Comparison of ENCODE assay signal across 1 cellular context in the genomic region with DNA sequence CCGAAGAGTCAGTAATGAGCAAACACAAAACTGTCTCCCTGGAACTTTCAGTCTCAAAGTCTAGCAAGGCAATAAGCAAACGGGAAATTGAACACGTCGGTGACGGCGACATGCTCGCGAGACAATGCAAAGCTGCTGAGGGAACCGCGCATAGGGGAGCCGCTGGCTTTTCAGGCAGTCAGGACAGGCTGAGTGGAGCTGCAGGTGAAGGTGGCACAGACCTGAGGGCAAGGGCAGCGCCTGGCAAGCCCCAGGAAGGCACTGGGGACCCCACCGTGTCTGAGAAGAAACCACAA.
TF ChIP-seq lines count a peak whose summit lies in the region.

No MANE protein-coding gene starts in this region.

TF ChIP-seq in K562, 482 proteins besides CTCF, POLR2A, EP300 and RAD21:
- TF ChIP-seq KDM5B (IDR thresholded peaks at IDR 0.05; ENCODE audit: insufficient replicate concordance, low read depth, low read length) (peak; percentile 12), NFIC (IDR thresholded peaks at IDR 0.05) (peak; percentile 4; the same call in 1 of the 2 replicates), POLR2G (IDR thresholded peaks at IDR 0.05; ENCODE audit: low read depth, low read length) (peak; percentile 51; the same call in 1 of the 2 replicates), RBM22 (IDR thresholded peaks at IDR 0.05; ENCODE audit: low read depth, low read length, poor library complexity, severe bottlenecking) (peak; percentile 36), THRAP3 (IDR thresholded peaks at IDR 0.05; ENCODE audit: borderline replicate concordance) (0 out of 2 replicates have a peak, but pooled peaks have one; percentile 84), YY1 (IDR thresholded peaks at IDR 0.05; ENCODE audit: borderline replicate concordance in 1 of 3, control insufficient read depth in 1 of 3, extremely low read depth in 1 of 3, insufficient read depth in 3 of 3, insufficient read length in 1 of 3, insufficient replicate concordance in 2 of 3, low read depth in 1 of 3, low read length in 2 of 3) (no peak)
- TF ChIP-seq, protein P1, sequence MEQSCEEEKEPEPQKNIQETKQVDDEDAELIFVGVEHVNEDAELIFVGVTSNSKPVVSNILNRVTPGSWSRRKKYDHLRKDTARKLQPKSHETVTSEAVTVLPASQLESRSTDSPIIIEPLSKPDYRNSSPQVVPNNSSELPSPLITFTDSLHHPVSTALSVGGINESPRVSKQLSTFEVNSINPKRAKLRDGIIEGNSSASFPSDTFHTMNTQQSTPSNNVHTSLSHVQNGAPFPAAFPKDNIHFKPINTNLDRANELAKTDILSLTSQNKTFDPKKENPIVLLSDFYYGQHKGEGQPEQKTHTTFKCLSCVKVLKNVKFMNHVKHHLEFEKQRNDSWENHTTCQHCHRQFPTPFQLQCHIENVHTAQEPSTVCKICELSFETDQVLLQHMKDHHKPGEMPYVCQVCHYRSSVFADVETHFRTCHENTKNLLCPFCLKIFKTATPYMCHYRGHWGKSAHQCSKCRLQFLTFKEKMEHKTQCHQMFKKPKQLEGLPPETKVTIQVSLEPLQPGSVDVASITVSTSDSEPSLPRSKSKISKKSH (CRISPR knock-in tag; IDR thresholded peaks at IDR 0.05) = no peak
- TF ChIP-seq, protein P2, sequence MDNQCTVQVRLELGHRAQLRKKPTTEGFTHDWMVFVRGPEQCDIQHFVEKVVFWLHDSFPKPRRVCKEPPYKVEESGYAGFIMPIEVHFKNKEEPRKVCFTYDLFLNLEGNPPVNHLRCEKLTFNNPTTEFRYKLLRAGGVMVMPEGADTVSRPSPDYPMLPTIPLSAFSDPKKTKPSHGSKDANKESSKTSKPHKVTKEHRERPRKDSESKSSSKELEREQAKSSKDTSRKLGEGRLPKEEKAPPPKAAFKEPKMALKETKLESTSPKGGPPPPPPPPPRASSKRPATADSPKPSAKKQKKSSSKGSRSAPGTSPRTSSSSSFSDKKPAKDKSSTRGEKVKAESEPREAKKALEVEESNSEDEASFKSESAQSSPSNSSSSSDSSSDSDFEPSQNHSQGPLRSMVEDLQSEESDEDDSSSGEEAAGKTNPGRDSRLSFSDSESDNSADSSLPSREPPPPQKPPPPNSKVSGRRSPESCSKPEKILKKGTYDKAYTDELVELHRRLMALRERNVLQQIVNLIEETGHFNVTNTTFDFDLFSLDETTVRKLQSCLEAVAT (IDR thresholded peaks at IDR 0.05) = peak in 1 of 2 experiments; percentile 96; a peak in 2 of 4 replicates
- TF ChIP-seq, protein P3, sequence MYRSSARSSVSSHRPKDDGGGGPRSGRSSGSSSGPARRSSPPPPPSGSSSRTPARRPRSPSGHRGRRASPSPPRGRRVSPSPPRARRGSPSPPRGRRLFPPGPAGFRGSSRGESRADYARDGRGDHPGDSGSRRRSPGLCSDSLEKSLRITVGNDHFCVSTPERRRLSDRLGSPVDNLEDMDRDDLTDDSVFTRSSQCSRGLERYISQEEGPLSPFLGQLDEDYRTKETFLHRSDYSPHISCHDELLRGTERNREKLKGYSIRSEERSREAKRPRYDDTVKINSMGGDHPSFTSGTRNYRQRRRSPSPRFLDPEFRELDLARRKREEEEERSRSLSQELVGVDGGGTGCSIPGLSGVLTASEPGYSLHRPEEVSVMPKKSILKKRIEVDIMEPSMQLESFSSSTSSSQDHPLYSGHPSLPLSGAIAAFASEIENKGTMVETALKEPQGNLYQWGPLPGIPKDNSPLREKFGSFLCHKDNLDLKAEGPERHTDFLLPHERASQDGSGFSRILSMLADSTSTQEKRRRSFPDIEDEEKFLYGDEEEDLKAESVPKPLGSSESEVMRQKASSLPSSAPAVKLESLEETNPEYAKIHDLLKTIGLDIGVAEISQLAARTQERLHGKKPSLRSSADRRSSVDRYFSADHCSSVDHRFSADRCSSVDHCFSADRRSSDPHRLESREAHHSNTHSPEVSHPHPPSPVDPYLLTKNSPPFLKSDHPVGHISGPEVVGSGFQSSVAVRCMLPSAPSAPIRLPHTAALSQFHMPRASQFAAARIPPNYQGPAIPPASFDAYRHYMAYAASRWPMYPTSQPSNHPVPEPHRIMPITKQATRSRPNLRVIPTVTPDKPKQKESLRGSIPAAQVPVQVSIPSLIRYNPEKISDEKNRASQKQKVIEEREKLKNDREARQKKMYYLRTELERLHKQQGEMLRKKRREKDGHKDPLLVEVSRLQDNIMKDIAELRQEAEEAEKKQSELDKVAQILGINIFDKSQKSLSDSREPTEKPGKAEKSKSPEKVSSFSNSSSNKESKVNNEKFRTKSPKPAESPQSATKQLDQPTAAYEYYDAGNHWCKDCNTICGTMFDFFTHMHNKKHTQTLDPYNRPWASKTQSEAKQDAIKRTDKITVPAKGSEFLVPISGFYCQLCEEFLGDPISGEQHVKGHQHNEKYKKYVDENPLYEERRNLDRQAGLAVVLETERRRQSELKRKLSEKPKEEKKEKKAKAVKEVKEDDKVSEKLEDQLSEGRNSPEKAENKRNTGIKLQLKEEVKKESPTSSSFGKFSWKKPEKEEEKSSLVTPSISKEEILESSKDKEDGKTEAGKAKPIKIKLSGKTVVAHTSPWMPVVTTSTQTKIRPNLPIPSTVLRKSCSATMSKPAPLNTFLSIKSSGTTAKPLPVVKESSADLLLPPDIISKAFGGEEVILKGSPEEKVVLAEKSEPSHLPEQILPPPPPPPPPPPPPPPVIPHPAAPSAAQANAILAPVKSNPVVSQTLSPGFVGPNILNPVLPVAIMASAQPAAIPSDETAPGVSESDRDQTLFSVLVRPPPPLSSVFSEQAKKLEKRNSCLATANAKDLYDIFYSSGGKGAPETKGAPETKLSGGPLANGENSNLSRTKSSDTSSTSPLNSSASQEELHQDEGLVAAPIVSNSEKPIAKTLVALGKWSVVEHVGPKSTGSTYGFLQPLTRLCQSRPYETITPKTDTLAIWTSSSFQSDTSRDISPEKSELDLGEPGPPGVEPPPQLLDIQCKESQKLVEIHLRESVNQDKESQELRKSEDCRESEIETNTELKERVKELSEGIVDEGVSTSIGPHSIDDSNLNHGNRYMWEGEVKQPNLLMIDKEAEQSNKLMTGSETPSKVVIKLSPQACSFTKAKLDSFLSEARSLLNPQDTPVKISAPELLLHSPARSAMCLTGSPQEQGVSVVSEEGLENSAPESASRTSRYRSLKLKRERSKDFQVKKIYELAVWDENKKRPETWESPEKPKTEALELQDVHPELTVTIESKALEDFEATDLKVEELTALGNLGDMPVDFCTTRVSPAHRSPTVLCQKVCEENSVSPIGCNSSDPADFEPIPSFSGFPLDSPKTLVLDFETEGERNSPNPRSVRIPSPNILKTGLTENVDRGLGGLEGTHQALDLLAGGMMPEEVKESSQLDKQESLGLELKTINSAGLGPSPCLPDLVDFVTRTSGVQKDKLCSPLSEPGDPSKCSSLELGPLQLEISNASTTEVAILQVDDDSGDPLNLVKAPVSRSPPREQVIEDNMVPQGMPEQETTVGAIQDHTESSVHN (IDR thresholded peaks at IDR 0.05; ENCODE audit: borderline replicate concordance in 1 of 2, low read depth in 1 of 2) = no peak
- TF ChIP-seq, protein P4, sequence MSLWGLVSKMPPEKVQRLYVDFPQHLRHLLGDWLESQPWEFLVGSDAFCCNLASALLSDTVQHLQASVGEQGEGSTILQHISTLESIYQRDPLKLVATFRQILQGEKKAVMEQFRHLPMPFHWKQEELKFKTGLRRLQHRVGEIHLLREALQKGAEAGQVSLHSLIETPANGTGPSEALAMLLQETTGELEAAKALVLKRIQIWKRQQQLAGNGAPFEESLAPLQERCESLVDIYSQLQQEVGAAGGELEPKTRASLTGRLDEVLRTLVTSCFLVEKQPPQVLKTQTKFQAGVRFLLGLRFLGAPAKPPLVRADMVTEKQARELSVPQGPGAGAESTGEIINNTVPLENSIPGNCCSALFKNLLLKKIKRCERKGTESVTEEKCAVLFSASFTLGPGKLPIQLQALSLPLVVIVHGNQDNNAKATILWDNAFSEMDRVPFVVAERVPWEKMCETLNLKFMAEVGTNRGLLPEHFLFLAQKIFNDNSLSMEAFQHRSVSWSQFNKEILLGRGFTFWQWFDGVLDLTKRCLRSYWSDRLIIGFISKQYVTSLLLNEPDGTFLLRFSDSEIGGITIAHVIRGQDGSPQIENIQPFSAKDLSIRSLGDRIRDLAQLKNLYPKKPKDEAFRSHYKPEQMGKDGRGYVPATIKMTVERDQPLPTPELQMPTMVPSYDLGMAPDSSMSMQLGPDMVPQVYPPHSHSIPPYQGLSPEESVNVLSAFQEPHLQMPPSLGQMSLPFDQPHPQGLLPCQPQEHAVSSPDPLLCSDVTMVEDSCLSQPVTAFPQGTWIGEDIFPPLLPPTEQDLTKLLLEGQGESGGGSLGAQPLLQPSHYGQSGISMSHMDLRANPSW (CRISPR knock-in tag; IDR thresholded peaks at IDR 0.05) = no peak
- TF ChIP-seq, protein P5, sequence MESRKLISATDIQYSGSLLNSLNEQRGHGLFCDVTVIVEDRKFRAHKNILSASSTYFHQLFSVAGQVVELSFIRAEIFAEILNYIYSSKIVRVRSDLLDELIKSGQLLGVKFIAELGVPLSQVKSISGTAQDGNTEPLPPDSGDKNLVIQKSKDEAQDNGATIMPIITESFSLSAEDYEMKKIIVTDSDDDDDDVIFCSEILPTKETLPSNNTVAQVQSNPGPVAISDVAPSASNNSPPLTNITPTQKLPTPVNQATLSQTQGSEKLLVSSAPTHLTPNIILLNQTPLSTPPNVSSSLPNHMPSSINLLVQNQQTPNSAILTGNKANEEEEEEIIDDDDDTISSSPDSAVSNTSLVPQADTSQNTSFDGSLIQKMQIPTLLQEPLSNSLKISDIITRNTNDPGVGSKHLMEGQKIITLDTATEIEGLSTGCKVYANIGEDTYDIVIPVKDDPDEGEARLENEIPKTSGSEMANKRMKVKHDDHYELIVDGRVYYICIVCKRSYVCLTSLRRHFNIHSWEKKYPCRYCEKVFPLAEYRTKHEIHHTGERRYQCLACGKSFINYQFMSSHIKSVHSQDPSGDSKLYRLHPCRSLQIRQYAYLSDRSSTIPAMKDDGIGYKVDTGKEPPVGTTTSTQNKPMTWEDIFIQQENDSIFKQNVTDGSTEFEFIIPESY (CRISPR knock-in tag; IDR thresholded peaks at IDR 0.05) = peak; percentile 81
- TF ChIP-seq, protein P6, sequence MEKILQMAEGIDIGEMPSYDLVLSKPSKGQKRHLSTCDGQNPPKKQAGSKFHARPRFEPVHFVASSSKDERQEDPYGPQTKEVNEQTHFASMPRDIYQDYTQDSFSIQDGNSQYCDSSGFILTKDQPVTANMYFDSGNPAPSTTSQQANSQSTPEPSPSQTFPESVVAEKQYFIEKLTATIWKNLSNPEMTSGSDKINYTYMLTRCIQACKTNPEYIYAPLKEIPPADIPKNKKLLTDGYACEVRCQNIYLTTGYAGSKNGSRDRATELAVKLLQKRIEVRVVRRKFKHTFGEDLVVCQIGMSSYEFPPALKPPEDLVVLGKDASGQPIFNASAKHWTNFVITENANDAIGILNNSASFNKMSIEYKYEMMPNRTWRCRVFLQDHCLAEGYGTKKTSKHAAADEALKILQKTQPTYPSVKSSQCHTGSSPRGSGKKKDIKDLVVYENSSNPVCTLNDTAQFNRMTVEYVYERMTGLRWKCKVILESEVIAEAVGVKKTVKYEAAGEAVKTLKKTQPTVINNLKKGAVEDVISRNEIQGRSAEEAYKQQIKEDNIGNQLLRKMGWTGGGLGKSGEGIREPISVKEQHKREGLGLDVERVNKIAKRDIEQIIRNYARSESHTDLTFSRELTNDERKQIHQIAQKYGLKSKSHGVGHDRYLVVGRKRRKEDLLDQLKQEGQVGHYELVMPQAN (IDR thresholded peaks at IDR 0.05; ENCODE audit: borderline replicate concordance) = no peak
